In the genomic region with DNA sequence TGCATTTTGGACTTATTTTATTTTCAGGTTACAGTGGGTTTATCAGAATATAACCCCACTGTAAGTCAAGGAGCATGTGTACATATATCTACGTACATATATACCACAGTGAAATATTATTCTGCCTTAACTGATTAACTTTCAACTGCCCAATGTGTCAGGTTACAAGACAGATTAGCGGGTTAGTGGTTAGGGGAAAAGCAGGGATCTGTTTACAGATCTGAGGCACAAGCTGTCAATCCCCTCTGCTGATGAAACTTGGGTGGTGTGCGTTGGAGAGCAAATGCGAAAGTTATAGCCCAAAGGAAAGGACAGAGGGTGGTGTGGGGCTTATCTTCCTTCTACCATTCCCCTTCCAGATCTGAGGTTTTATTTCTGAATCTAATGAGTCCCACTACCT, we compare ENCODE assay signal across 25 cellular contexts.
"Had no signal": no experiment of that assay in that cellular context is flagged by ENCODE, and none has a peak within 500 bp of the region (broad histone marks: within the 10 kb centered on the region; RNA-seq: fewer than 3 reads in every experiment).

No MANE protein-coding gene starts in this region.

- ATAC-seq: left cardiac atrium; left lung; lower lobe of right lung; naive thymus-derived CD8-positive, alpha-beta T cell; right lobe of liver; stimulated activated naive B cell treated with anti-CD40 and anti-IgM and Interleukin-4, amounts not matched to agents 10 μg/mL and 1 μg/mL and 100 μg/mL, for 72 hours; stimulated activated naive CD8-positive, alpha-beta T cell treated with anti-CD3 and anti-CD28 coated beads, Interleukin-15, Interleukin-2, amounts not matched to agents 100 U/mL and 50 U/mL, for 24 hours had no signal

- H3K36me3 ChIP-seq: left lung, lower lobe of right lung, neural progenitor cell, neutrophil, right atrium auricular region, right lobe of liver, stomach, thyroid gland, transverse colon, upper lobe of left lung, vagina had no signal

- DNase-seq: kidney glomerular epithelial cell; left cardiac atrium; left lung; lower lobe of right lung; mammary epithelial cell; mesenchymal stem cell; naive thymus-derived CD8-positive, alpha-beta T cell; occipital lobe; right lobe of liver; stimulated activated CD4-positive, alpha-beta T cell treated with anti-CD3 and anti-CD28 coated beads, Interleukin-15, amount 100 ng/mL, for 24 hours; stimulated activated CD4-positive, alpha-beta T cell treated with anti-CD3 and anti-CD28 coated beads, Interleukin-2, amount 100 ng/mL, for 24 hours; stimulated activated CD4-positive, alpha-beta T cell treated with anti-CD3 and anti-CD28 coated beads, Interleukin-4, amount 100 ng/mL, for 1 hour; stimulated activated naive B cell treated with anti-CD40 and anti-IgM and Interleukin-4, amounts not matched to agents 10 μg/mL and 1 μg/mL and 100 μg/mL, for 72 hours; stimulated activated naive CD8-positive, alpha-beta T cell treated with anti-CD3 and anti-CD28 coated beads, Interleukin-15, Interleukin-2, amounts not matched to agents 100 U/mL and 50 U/mL, for 24 hours; stomach; testis; thyroid gland; transverse colon; upper lobe of left lung had no signal

- FAIRE-seq: keratinocyte had no signal

- H3K27ac ChIP-seq: left lung, lower lobe of right lung, neural progenitor cell, neutrophil, right atrium auricular region, right lobe of liver, stomach, testis, thyroid gland, transverse colon, upper lobe of left lung, vagina had no signal

- H3K9me3 ChIP-seq: left lung, lower lobe of right lung, neutrophil, right atrium auricular region, right lobe of liver, stomach, testis, thyroid gland, transverse colon, upper lobe of left lung, vagina had no signal

- H3K9ac ChIP-seq: neural progenitor cell had no signal

- H3K4me3 ChIP-seq: left lung, lower lobe of right lung, neural progenitor cell, right atrium auricular region, right lobe of liver, smooth muscle cell, stomach, testis, thyroid gland, transverse colon, upper lobe of left lung, vagina had no signal

- H3K4me2 ChIP-seq: neural progenitor cell, smooth muscle cell had no signal

- H3K4me1 ChIP-seq: left lung, lower lobe of right lung, neural progenitor cell, right atrium auricular region, right lobe of liver, stomach, testis, transverse colon, upper lobe of left lung, vagina had no signal

- H2AFZ ChIP-seq: neural progenitor cell had no signal

- H3K27me3 ChIP-seq: left lung, neural progenitor cell, neutrophil, right atrium auricular region, right lobe of liver, stomach, testis, thyroid gland, transverse colon, upper lobe of left lung, vagina had no signal
